In genomic region chr6:3359973-3360726, GRCh38 we compare ENCODE assay signal across 31 cellular contexts.
DNase-seq lines count a peak whose midpoint lies in the region; ATAC-seq, FAIRE-seq and TF ChIP-seq lines count a peak whose summit lies in the region.
"Had no signal": no experiment of that assay in that cellular context is flagged by ENCODE, and none has a peak within 500 bp of the region (broad histone marks: within the 10 kb centered on the region; RNA-seq: fewer than 3 reads in every experiment).

No MANE protein-coding gene starts in this region.

- peak overlapping the region; percentile 1 for H3K27ac Mint-ChIP-seq in CD8-positive, alpha-beta T cell
- H3K27ac Mint-ChIP-seq: activated B cell treated with CpG ODN at 0.5 μM for 24 hours; activated CD8-positive, alpha-beta memory T cell treated with anti-CD3 and anti-CD28 coated beads, Interleukin-2, amount 10 ng/mL, durations not matched to agents 7 days and 5 days; nephron; stimulated activated naive B cell treated with anti-CD40 and anti-IgM and Interleukin-4, amounts not matched to agents 10 μg/mL and 1 μg/mL and 100 μg/mL, for 72 hours had no signal

- no peak overlapping the region for H3K27ac ChIP-seq in CD8-positive, alpha-beta T cell (ENCODE audit: low read depth, low read length)
- H3K27ac ChIP-seq in HUES48 (ENCODE audit: low read depth, low read length) (peak overlapping the region; percentile 53), K562 (ENCODE audit: extremely low read depth, low read depth, low read length) (no peak overlapping the region)
- H3K27ac ChIP-seq: adrenal gland, BLaER1, brain microvascular endothelial cell, gastroesophageal sphincter, hepatocyte, ovary, SJSA1, skin epidermis, upper lobe of left lung had no signal

- no peak overlapping the region for H2AFZ ChIP-seq in K562 (ENCODE audit: low read depth, low read length)
- H2AFZ ChIP-seq: hepatocyte had no signal

- no peaks in the 10 kb centered on the region for H3K9me3 Mint-ChIP-seq in CD8-positive, alpha-beta T cell
- H3K9me3 Mint-ChIP-seq: activated B cell treated with CpG ODN at 0.5 μM for 24 hours; activated T-cell treated with anti-CD3 and anti-CD28 coated beads, Interleukin-2, amount 50 U/mL, for 4 hours; nephron; stimulated activated naive B cell treated with anti-CD40 and anti-IgM and Interleukin-4, amounts not matched to agents 10 μg/mL and 1 μg/mL and 100 μg/mL, for 72 hours had no signal

- no peak overlapping the region for H3K4me2 ChIP-seq in K562 (ENCODE audit: insufficient read depth, low read length)
- H3K4me2 ChIP-seq: hepatocyte had no signal

- H3K4me1 Mint-ChIP-seq in CD8-positive, alpha-beta T cell (ENCODE audit: low read depth), result peaks cover 20% of the 10 kb centered on the region

- TF ChIP-seq EP300 in K562 (IDR thresholded peaks at IDR 0.05; ENCODE audit: low read length), result no peak

- in situ Hi-C loops in K562 (cut with MboI), result no loop called here

- CTCF ChIA-PET in CD8-positive, alpha-beta T cell (lab: Charles Lee), result interaction anchor here (1.1 to 1.2 kb wide), 3 partner anchors 11 to 372 kb away, joined by 3 read pairs; no protein-coding TSS in a partner anchor
- CTCF ChIA-PET in K562 (lab: Yijun Ruan, JAX; ENCODE audit: low intra/inter-chr PET ratio), result no interaction called here

- H3K4me3 Mint-ChIP-seq in CD8-positive, alpha-beta T cell, result no peak overlapping the region
- H3K4me3 Mint-ChIP-seq: activated B cell treated with CpG ODN at 0.5 μM for 24 hours; activated CD8-positive, alpha-beta memory T cell treated with anti-CD3 and anti-CD28 coated beads, Interleukin-2, amount 10 ng/mL, durations not matched to agents 7 days and 5 days; activated T-cell treated with anti-CD3 and anti-CD28 coated beads, Interleukin-2, amount 50 U/mL, for 4 hours; nephron; stimulated activated naive B cell treated with anti-CD40 and anti-IgM and Interleukin-4, amounts not matched to agents 10 μg/mL and 1 μg/mL and 100 μg/mL, for 72 hours had no signal

- WGBS in K562 (ENCODE audit: insufficient coverage, low coverage, missing lambda C conversion rate), result 55% methylated on average over 8 of the region's 8 CpGs

- no peaks in the 10 kb centered on the region for H3K27me3 Mint-ChIP-seq in CD8-positive, alpha-beta T cell (ENCODE audit: low read depth)

- no peaks in the 10 kb centered on the region for H3K27me3 ChIP-seq in CD8-positive, alpha-beta T cell (ENCODE audit: insufficient read depth, low read length)
- no peaks in the 10 kb centered on the region for H3K27me3 ChIP-seq in HUES48 (ENCODE audit: control insufficient read depth, insufficient read depth, low read length)
- no peaks in the 10 kb centered on the region for H3K27me3 ChIP-seq in K562 (ENCODE audit: control insufficient read depth in 2 of 2, insufficient read depth in 2 of 2, low read length in 2 of 2)
- H3K27me3 ChIP-seq: adrenal gland, BLaER1, brain microvascular endothelial cell, gastroesophageal sphincter, hepatocyte, ovary, SJSA1, upper lobe of left lung had no signal

- H3K9me1 ChIP-seq in K562 (ENCODE audit: control insufficient read depth, insufficient read depth, low read length), result no peaks in the 10 kb centered on the region

- H3K36me3 ChIP-seq in CD8-positive, alpha-beta T cell (ENCODE audit: insufficient read depth, low read length), result no peaks in the 10 kb centered on the region
- H3K36me3 ChIP-seq in HUES48 (ENCODE audit: control insufficient read depth, insufficient read depth, low read length) (no peaks in the 10 kb centered on the region), K562 (ENCODE audit: control insufficient read depth, insufficient read depth, low read length) (no peaks in the 10 kb centered on the region)
- H3K36me3 ChIP-seq: adrenal gland, BLaER1, brain microvascular endothelial cell, gastroesophageal sphincter, ovary, SJSA1, upper lobe of left lung had no signal

- TF ChIP-seq CTCF in CD8-positive, alpha-beta T cell (IDR thresholded peaks at IDR 0.05), result no peak
- TF ChIP-seq CTCF in K562 (IDR thresholded peaks at IDR 0.05 in 2 of 3, conservative IDR thresholded peaks at IDR 0.05 in 1 of 3; ENCODE audit: insufficient read depth in 2 of 3, low read depth in 1 of 3, low read length in 3 of 3), result no peak

- peaks cover 14% of the 10 kb centered on the region for H3K4me1 ChIP-seq in CD8-positive, alpha-beta T cell (ENCODE audit: insufficient read depth, low read length)
- H3K4me1 ChIP-seq in HUES48 (ENCODE audit: control insufficient read depth, insufficient read depth, low read length), result peaks cover 25% of the 10 kb centered on the region
- peaks cover 31 to 33% of the 10 kb centered on the region in 2 experiments for H3K4me1 ChIP-seq in K562 (replicated peaks in 1 of 2; ENCODE audit: control insufficient read depth in 2 of 2, insufficient read depth in 2 of 2, low read length in 2 of 2)

- ATAC-seq in CD8-positive, alpha-beta T cell, result no peak
- ATAC-seq in K562 (no peak), HG02938 (IDR thresholded peaks at IDR 0.05; ENCODE audit: unreplicated experiment) (no peak), GM18517 (IDR thresholded peaks at IDR 0.05; ENCODE audit: unreplicated experiment) (no peak), HG02884 (IDR thresholded peaks at IDR 0.05; ENCODE audit: unreplicated experiment) (no peak), GM19351 (IDR thresholded peaks at IDR 0.05; ENCODE audit: unreplicated experiment) (no peak)
- ATAC-seq: activated CD8-positive, alpha-beta memory T cell treated with anti-CD3 and anti-CD28 coated beads, Interleukin-2, amount 10 ng/mL, durations not matched to agents 7 days and 5 days; activated T-cell treated with anti-CD3 and anti-CD28 coated beads, Interleukin-2, amount 50 U/mL, for 4 hours; gastroesophageal sphincter; left cardiac atrium; stimulated activated naive B cell treated with anti-CD40 and anti-IgM and Interleukin-4, amounts not matched to agents 10 μg/mL and 1 μg/mL and 100 μg/mL, for 72 hours had no signal

- H3K4me3 ChIP-seq in CD8-positive, alpha-beta T cell (ENCODE audit: low read depth, low read length), result no peak overlapping the region
- H3K4me3 ChIP-seq in HUES48 (ENCODE audit: low read depth, low read length), result no peak overlapping the region
- no peak overlapping the region for H3K4me3 ChIP-seq in K562
- H3K4me3 ChIP-seq: adrenal gland, BLaER1, gastroesophageal sphincter, hepatocyte, lung, ovary, SJSA1, skin epidermis, upper lobe of left lung had no signal

- H3K36me3 Mint-ChIP-seq in CD8-positive, alpha-beta T cell, result no peaks in the 10 kb centered on the region
- H3K36me3 Mint-ChIP-seq: activated CD8-positive, alpha-beta memory T cell treated with anti-CD3 and anti-CD28 coated beads, Interleukin-2, amount 10 ng/mL, durations not matched to agents 7 days and 5 days; stimulated activated naive B cell treated with anti-CD40 and anti-IgM and Interleukin-4, amounts not matched to agents 10 μg/mL and 1 μg/mL and 100 μg/mL, for 72 hours had no signal

- intact Hi-C loops in CD8-positive, alpha-beta T cell (cut with DNase I, micrococcal nuclease), result loop anchor here (5.0 to 10.0 kb wide), 14 partner anchors 52 to 1642 kb away; partner anchors contain the start of genes BPHL (in 2 of the 2), CDYL (in 2 of the 2), ECI2 (in 2 of the 2) and RPP40 (in 2 of the 2)
- intact Hi-C loops in K562 (cut with micrococcal nuclease), result loop anchor here (10.0 kb wide), 1 partner anchor 665 kb away; a partner anchor contains a TSS

- DNase-seq in CD8-positive, alpha-beta T cell, result no peak
- DNase-seq in K562 (ENCODE audit: extremely low read depth in 1 of 4, low spot score in 3 of 4), result peak; percentile 45 to 60 (median 46)
- DNase-seq in kidney tubule cell (ENCODE audit: low spot score), result peak; percentile 17
- DNase-seq: activated B cell treated with CpG ODN at 0.5 μM for 24 hours; activated CD4-positive, alpha-beta T cell treated with anti-CD3 and anti-CD28 coated beads, Interleukin-2, amount 50 U/mL, for 4 hours; activated CD8-positive, alpha-beta memory T cell treated with anti-CD3 and anti-CD28 coated beads, Interleukin-2, amount 10 ng/mL, durations not matched to agents 7 days and 5 days; activated naive CD4-positive, alpha-beta T cell; activated T-cell treated with anti-CD3 and anti-CD28 coated beads, Interleukin-2, amount 50 U/mL, for 4 hours; adrenal gland; brain microvascular endothelial cell; COR-L47; Kasumi-1; left cardiac atrium; NCI-H2171; NCI-H510A; ovary; RPMI8226; stimulated activated naive B cell treated with anti-CD40 and anti-IgM and Interleukin-4, amounts not matched to agents 10 μg/mL and 1 μg/mL and 100 μg/mL, for 72 hours; upper lobe of left lung had no signal

- BruUV-seq in K562 (replicated peaks; lab: Mats Ljungman, UMichigan), result no TSS peak

- no peak for TF ChIP-seq POLR2A in K562 (conservative IDR thresholded peaks at IDR 0.05)

- FAIRE-seq in K562 (lab: Jason Lieb, UNC), result no peak

- H3K9ac ChIP-seq in HUES48 (ENCODE audit: low read depth, low read length) (no peak overlapping the region), K562 (ENCODE audit: insufficient read depth in 1 of 2, low read depth in 2 of 2, low read length in 2 of 2) (no peak overlapping the region)
- H3K9ac ChIP-seq: BLaER1 had no signal

- H3K79me2 ChIP-seq in K562 (ENCODE audit: control insufficient read depth, insufficient read depth, low read length), result no peaks in the 10 kb centered on the region

- POLR2A ChIA-PET in CD8-positive, alpha-beta T cell (lab: Charles Lee), result no interaction called here
- POLR2A ChIA-PET in K562 (lab: Yijun Ruan, JAX), result interaction anchor here (1.8 kb wide), 1 partner anchor 11 kb away, joined by 5 read pairs; no protein-coding TSS in a partner anchor

- H4K20me1 ChIP-seq in K562 (replicated peaks; ENCODE audit: control insufficient read depth, insufficient read depth, low read length), result no peaks in the 10 kb centered on the region
- H4K20me1 ChIP-seq: BLaER1 had no signal

- no peak for TF ChIP-seq RAD21 in K562 (CRISPR knock-in tag; conservative IDR thresholded peaks at IDR 0.05 in 1 of 2, IDR thresholded peaks at IDR 0.05 in 1 of 2)

- H3K9me3 ChIP-seq in CD8-positive, alpha-beta T cell (ENCODE audit: low read length), result no peaks in the 10 kb centered on the region
- H3K9me3 ChIP-seq in HUES48 (ENCODE audit: control insufficient read depth, insufficient read depth, low read length), result no peaks in the 10 kb centered on the region
- H3K9me3 ChIP-seq in K562 (replicated peaks; ENCODE audit: control insufficient read depth, insufficient read depth, low read depth, low read length), result no peaks in the 10 kb centered on the region
- H3K9me3 ChIP-seq: adrenal gland, BLaER1, gastroesophageal sphincter, ovary, SJSA1, upper lobe of left lung had no signal

TF ChIP-seq in K562, 482 proteins besides CTCF, POLR2A, EP300 and RAD21 (continues in another document):
- TF ChIP-seq, protein P1, sequence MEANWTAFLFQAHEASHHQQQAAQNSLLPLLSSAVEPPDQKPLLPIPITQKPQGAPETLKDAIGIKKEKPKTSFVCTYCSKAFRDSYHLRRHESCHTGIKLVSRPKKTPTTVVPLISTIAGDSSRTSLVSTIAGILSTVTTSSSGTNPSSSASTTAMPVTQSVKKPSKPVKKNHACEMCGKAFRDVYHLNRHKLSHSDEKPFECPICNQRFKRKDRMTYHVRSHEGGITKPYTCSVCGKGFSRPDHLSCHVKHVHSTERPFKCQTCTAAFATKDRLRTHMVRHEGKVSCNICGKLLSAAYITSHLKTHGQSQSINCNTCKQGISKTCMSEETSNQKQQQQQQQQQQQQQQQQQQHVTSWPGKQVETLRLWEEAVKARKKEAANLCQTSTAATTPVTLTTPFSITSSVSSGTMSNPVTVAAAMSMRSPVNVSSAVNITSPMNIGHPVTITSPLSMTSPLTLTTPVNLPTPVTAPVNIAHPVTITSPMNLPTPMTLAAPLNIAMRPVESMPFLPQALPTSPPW (CRISPR knock-in tag; IDR thresholded peaks at IDR 0.05), result no peak

Comparison
In these comparisons a context has a peak if more than half of its experiments do, and no peak if none do; other contexts are left out.
1. DNase-seq: peak in K562 (4 of 4) and kidney tubule cell (single experiment); none in CD8-positive, alpha-beta T cell (0 of 7).